In the genomic region with DNA sequence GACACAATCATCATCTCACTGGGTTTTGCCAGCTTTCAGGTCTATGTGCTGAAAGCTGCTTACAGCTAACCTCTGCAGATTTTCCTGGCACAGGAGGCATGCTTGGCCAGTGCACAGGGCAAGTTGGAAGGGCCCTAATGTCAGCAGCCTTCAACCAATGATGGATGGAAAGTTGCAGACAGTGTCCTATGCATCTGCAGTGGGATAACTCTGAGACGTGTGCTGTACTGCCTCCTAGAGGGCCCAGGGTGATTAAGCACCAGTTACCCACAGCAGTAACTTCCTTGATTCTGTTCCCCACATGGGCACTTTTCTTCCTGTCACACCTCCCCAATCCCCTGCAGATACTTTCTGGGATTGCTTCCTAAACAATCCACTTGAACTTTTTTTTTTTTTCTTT, we compare ENCODE assay signal across 8 cellular contexts. TPM values are rescaled to one million over a fixed set of nuclear protein-coding genes. Genes with fewer than 3 reads are reported as not detected.
A peak's percentile ranks its signal among the peaks of the same experiment; 100 is the strongest.
DNase-seq lines count a peak whose midpoint lies in the region; ATAC-seq and TF ChIP-seq lines count a peak whose summit lies in the region.

No MANE protein-coding gene starts in this region.

- H3K9me3 ChIP-seq in PC-3 (ENCODE audit: low read length): no peaks in the 10 kb centered on the region

- H3K9ac ChIP-seq in PC-3 (ENCODE audit: low read length): no peak overlapping the region

- H3K4me1 ChIP-seq in PC-3 (ENCODE audit: insufficient read depth, low read length): no peaks in the 10 kb centered on the region

- TF ChIP-seq CTCF in PC-3 (conservative IDR thresholded peaks at IDR 0.05; ENCODE audit: low read depth, low read length): peak; percentile 50
- peak; percentile 39 for TF ChIP-seq CTCF in fibroblast of the aortic adventitia (IDR thresholded peaks at IDR 0.05; ENCODE audit: insufficient read depth, low read length)
- TF ChIP-seq CTCF in mesothelial cell of epicardium (IDR thresholded peaks at IDR 0.05; ENCODE audit: unreplicated experiment): no peak

- H3K4me3 Mint-ChIP-seq in mesothelial cell of epicardium: no peak overlapping the region

- H3K36me3 Mint-ChIP-seq in mesothelial cell of epicardium: peaks cover 21% of the 10 kb centered on the region

- H3K4me1 Mint-ChIP-seq in mesothelial cell of epicardium: no peaks in the 10 kb centered on the region

- H3K79me2 ChIP-seq in PC-3 (ENCODE audit: low read length): no peaks in the 10 kb centered on the region

- no peak overlapping the region for H3K4me2 ChIP-seq in PC-3 (ENCODE audit: low read length)

- no TSS peak for BruUV-seq in PC-3 (replicated peaks; lab: Mats Ljungman, UMichigan)

- H3K9me2 ChIP-seq in PC-3 (replicated peaks; ENCODE audit: low read length): no peaks in the 10 kb centered on the region

- CTCF ChIA-PET in PC-3 (lab: Charles Lee): no interaction called here

- no peaks in the 10 kb centered on the region for H3K27me3 Mint-ChIP-seq in mesothelial cell of epicardium (ENCODE audit: low read depth)

- no peaks in the 10 kb centered on the region for H3K27me3 ChIP-seq in PC-3 (ENCODE audit: low read length)

- intact Hi-C loops in PC-3 (cut with micrococcal nuclease): no loop called here

- no peaks in the 10 kb centered on the region for H4K20me1 ChIP-seq in PC-3 (ENCODE audit: low read length)

- H3K4me3 ChIP-seq in PC-3 (ENCODE audit: low read length): no peak overlapping the region
- no peak overlapping the region for H3K4me3 ChIP-seq in fibroblast of the aortic adventitia (ENCODE audit: low read depth, low read length)

- peaks cover 19% of the 10 kb centered on the region for H3K36me3 ChIP-seq in PC-3 (ENCODE audit: low read depth, low read length)

- POLR2A ChIA-PET in PC-3 (lab: Charles Lee; ENCODE audit: unreplicated experiment): no interaction called here

- H2AFZ ChIP-seq in PC-3 (ENCODE audit: low read length): no peak overlapping the region

- ATAC-seq in GM21786 (IDR thresholded peaks at IDR 0.05; ENCODE audit: unreplicated experiment) (peak; percentile 83), PC-3 (peak; percentile 61), HG03196 (IDR thresholded peaks at IDR 0.05; ENCODE audit: unreplicated experiment) (no peak)

- no peak overlapping the region for H3K27ac ChIP-seq in PC-3 (ENCODE audit: low read length)

- no peaks in the 10 kb centered on the region for H3K9me3 Mint-ChIP-seq in mesothelial cell of epicardium

- H3F3A ChIP-seq in PC-3 (ENCODE audit: low read length, unreplicated experiment): no peaks in the 10 kb centered on the region

- DNase-seq in GF-D8 (lab: John Stamatoyannopoulos, UW) (peak; percentile 6), PC-3 (peak; percentile 23), fibroblast of the aortic adventitia (ENCODE audit: low read depth) (peak; percentile 16), anterior cingulate cortex (lab: John Stamatoyannopoulos, UW) (no peak), mesothelial cell of epicardium (ENCODE audit: low spot score in 2 of 2, unreplicated experiment in 2 of 2) (no peak), NCI-H226 (no peak)

- no peak overlapping the region for H3K27ac Mint-ChIP-seq in mesothelial cell of epicardium

RNA-seq across cellular contexts. Expression of a gene that starts 38.6 kb away (rescaled TPM):
- total RNA-seq in PC-3 (2014; rRNA removed): 23.1 and 36.4 TPM in 2 replicates
- not detected in 2 replicates for total RNA-seq in fibroblast of the aortic adventitia (ENCODE audit: low replicate concordance)
- total RNA-seq in mesothelial cell of epicardium: 7.3 to 8.6 TPM (median 8.5 TPM) in 3 replicates

RNA-seq across cellular contexts. Expression of a gene that starts 50.2 kb away (rescaled TPM):
- 15.1 and 18.8 TPM in 2 replicates for total RNA-seq in PC-3 (2014; rRNA removed)
- total RNA-seq in fibroblast of the aortic adventitia (ENCODE audit: low replicate concordance): 6.3 and 18.6 TPM in 2 replicates
- total RNA-seq in mesothelial cell of epicardium: 25.0 to 26.7 TPM (median 25.7 TPM) in 3 replicates

RNA-seq across cellular contexts. Expression of a gene that starts 50.5 kb away (rescaled TPM):
- total RNA-seq in PC-3 (2014; rRNA removed) (159 and 189 TPM in 2 replicates), fibroblast of the aortic adventitia (ENCODE audit: low replicate concordance) (99.7 and 147 TPM in 2 replicates), mesothelial cell of epicardium (130 to 134 TPM (median 133 TPM) in 3 replicates)

Comparison
In these comparisons a context has a peak if more than half of its experiments do, and no peak if none do; other contexts are left out.
1. DNase-seq: peak in GF-D8 (single experiment), PC-3 (single experiment) and fibroblast of the aortic adventitia (single experiment); none in anterior cingulate cortex (0 of 58), mesothelial cell of epicardium (0 of 2) and NCI-H226 (single experiment).